Comparison of ENCODE assay signal across 24 cellular contexts in the genomic region with DNA sequence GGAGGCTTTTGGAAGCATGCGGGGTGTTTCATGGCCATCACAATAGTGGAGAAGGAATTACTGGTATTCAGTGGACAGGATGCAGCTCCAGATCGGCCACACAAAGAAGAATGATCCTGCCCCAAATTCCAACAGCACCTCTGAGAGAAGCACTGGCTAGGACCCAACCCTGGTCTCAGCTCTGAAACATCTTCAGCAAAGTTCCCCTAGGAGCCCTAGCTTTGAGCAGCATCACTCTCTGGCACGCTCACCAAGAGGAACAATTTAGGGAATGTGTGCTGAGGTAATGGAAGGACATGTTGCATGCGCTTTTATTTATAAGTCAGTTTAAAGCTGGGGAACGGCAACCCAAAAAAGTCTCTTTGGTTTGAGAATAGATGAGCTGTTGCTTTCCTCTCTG. TPM values are rescaled to one million over a fixed set of nuclear protein-coding genes. Genes with fewer than 3 reads are reported as not detected.
DNase-seq lines count a peak whose midpoint lies in the region; ATAC-seq, FAIRE-seq and TF ChIP-seq lines count a peak whose summit lies in the region.
"Had no signal": no experiment of that assay in that cellular context is flagged by ENCODE, and none has a peak within 500 bp of the region (broad histone marks: within the 10 kb centered on the region; RNA-seq: fewer than 3 reads in every experiment).

No MANE protein-coding gene starts in this region.

- H3K4me3 Mint-ChIP-seq in CD8-positive, alpha-beta memory T cell = no peak overlapping the region
- H3K4me3 Mint-ChIP-seq: activated T-helper 17 cell treated with anti-CD3 and anti-CD28 coated beads, Interleukin-2, amount 50 U/mL, for 72 hours; endodermal cell had no signal

- no peak for ATAC-seq in K562
- ATAC-seq in left colon = no peak
- no peak for ATAC-seq in GM21529 (IDR thresholded peaks at IDR 0.05; ENCODE audit: unreplicated experiment)
- ATAC-seq: activated T-helper 17 cell treated with anti-CD3 and anti-CD28 coated beads, Interleukin-2, amount 50 U/mL, for 72 hours; right lobe of liver had no signal

- CTCF ChIA-PET in K562 (lab: Yijun Ruan, JAX; ENCODE audit: low intra/inter-chr PET ratio) = no interaction called here
- CTCF ChIA-PET in CD8-positive, alpha-beta memory T cell (lab: Charles Lee) = no interaction called here

- no peaks in the 10 kb centered on the region for H3K4me1 Mint-ChIP-seq in CD8-positive, alpha-beta memory T cell

- no peak overlapping the region for H3K4me2 ChIP-seq in K562 (ENCODE audit: insufficient read depth, low read length)
- H3K4me2 ChIP-seq: BLaER1 had no signal

- no peak for TF ChIP-seq RAD21 in K562 (CRISPR knock-in tag; conservative IDR thresholded peaks at IDR 0.05 in 1 of 2, IDR thresholded peaks at IDR 0.05 in 1 of 2)

- H4K20me1 ChIP-seq in K562 (replicated peaks; ENCODE audit: control insufficient read depth, insufficient read depth, low read length) = no peaks in the 10 kb centered on the region
- H4K20me1 ChIP-seq: BLaER1 had no signal

- peaks cover 0 to 10% (median 0%) of the 10 kb centered on the region in 3 donors for H3K36me3 Mint-ChIP-seq in CD8-positive, alpha-beta memory T cell

- intact Hi-C loops in K562 (cut with micrococcal nuclease) (loop anchor here (5.0 kb wide), 1 partner anchor 81 kb away; a partner anchor contains a TSS), left colon (cut with DNase I, micrococcal nuclease) (no loop called here)

- in situ Hi-C loops in K562 (cut with MboI) = no loop called here

- no peak overlapping the region for H3K27ac Mint-ChIP-seq in CD8-positive, alpha-beta memory T cell
- H3K27ac Mint-ChIP-seq: activated T-helper 17 cell treated with anti-CD3 and anti-CD28 coated beads, Interleukin-2, amount 50 U/mL, for 72 hours; endodermal cell had no signal

- peaks cover 2 to 21% (median 19%) of the 10 kb centered on the region in 5 donors for H3K9me3 Mint-ChIP-seq in CD8-positive, alpha-beta memory T cell

- H3K27me3 ChIP-seq in K562 (ENCODE audit: control insufficient read depth in 2 of 2, insufficient read depth in 2 of 2, low read length in 2 of 2) = no peaks in the 10 kb centered on the region; a peak in 1 of 5 replicates
- H3K27me3 ChIP-seq in CD8-positive, alpha-beta memory T cell (ENCODE audit: insufficient read depth, low read length, poor library complexity, severe bottlenecking) = no peaks in the 10 kb centered on the region
- H3K27me3 ChIP-seq: BLaER1, right lobe of liver had no signal

- no peak for TF ChIP-seq EP300 in K562 (IDR thresholded peaks at IDR 0.05; ENCODE audit: low read length)

- no TSS peak for BruUV-seq in K562 (replicated peaks; lab: Mats Ljungman, UMichigan)

- no peak for TF ChIP-seq POLR2A in K562 (conservative IDR thresholded peaks at IDR 0.05)

- peaks cover 5 to 22% of the 10 kb centered on the region in 2 experiments; a peak in 4 of 5 replicates for H3K4me1 ChIP-seq in K562 (replicated peaks in 1 of 2; ENCODE audit: control insufficient read depth in 2 of 2, insufficient read depth in 2 of 2, low read length in 2 of 2)
- H3K4me1 ChIP-seq in CD8-positive, alpha-beta memory T cell (ENCODE audit: insufficient read depth, low read length) = no peaks in the 10 kb centered on the region
- H3K4me1 ChIP-seq: BLaER1, right lobe of liver had no signal

- H3K27me3 Mint-ChIP-seq in CD8-positive, alpha-beta memory T cell = no peaks in the 10 kb centered on the region
- H3K27me3 Mint-ChIP-seq: activated T-helper 17 cell treated with anti-CD3 and anti-CD28 coated beads, Interleukin-2, amount 50 U/mL, for 72 hours had no signal

- H3K4me3 ChIP-seq in K562 = no peak overlapping the region
- H3K4me3 ChIP-seq in CD8-positive, alpha-beta memory T cell (ENCODE audit: low read length) = no peak overlapping the region
- H3K4me3 ChIP-seq: BLaER1, right lobe of liver had no signal

- H3K9me1 ChIP-seq in K562 (ENCODE audit: control insufficient read depth, insufficient read depth, low read length) = no peaks in the 10 kb centered on the region

- 69% methylated on average over 5 of the region's 5 CpGs for WGBS in K562 (ENCODE audit: insufficient coverage, low coverage, missing lambda C conversion rate)

- peak overlapping the region; percentile 29; the same call in 1 of the 2 replicates for H2AFZ ChIP-seq in K562 (ENCODE audit: low read depth, low read length)

- no peak for FAIRE-seq in K562 (lab: Jason Lieb, UNC)
- FAIRE-seq: islet of Langerhans had no signal

- POLR2A ChIA-PET in K562 (lab: Yijun Ruan, JAX) = interaction anchor here (0.7 to 3.1 kb wide), 7 partner anchors 8 to 52 kb away, joined by 3 to 18 read pairs (median 4); a partner anchor contains a TSS
- POLR2A ChIA-PET in CD8-positive, alpha-beta memory T cell (lab: Charles Lee) = no interaction called here

- H3K9ac ChIP-seq in K562 (ENCODE audit: insufficient read depth in 1 of 2, low read depth in 2 of 2, low read length in 2 of 2) = no peak overlapping the region
- H3K9ac ChIP-seq: BLaER1 had no signal

- no peak for TF ChIP-seq CTCF in K562 (IDR thresholded peaks at IDR 0.05 in 2 of 3, conservative IDR thresholded peaks at IDR 0.05 in 1 of 3; ENCODE audit: insufficient read depth in 2 of 3, low read depth in 1 of 3, low read length in 3 of 3)

- no peak overlapping the region for H3K27ac ChIP-seq in K562 (ENCODE audit: extremely low read depth, low read depth, low read length)
- H3K27ac ChIP-seq in CD8-positive, alpha-beta memory T cell (ENCODE audit: low read depth, low read length) = no peak overlapping the region
- H3K27ac ChIP-seq: BLaER1, HL-60, right lobe of liver had no signal

- H3K79me2 ChIP-seq in K562 (ENCODE audit: control insufficient read depth, insufficient read depth, low read length) = no peaks in the 10 kb centered on the region

- H3K36me3 ChIP-seq in K562 (ENCODE audit: control insufficient read depth, insufficient read depth, low read length) = no peaks in the 10 kb centered on the region
- H3K36me3 ChIP-seq in CD8-positive, alpha-beta memory T cell (ENCODE audit: insufficient read depth, low read length) = no peaks in the 10 kb centered on the region
- H3K36me3 ChIP-seq: BLaER1, right lobe of liver had no signal

- no peaks in the 10 kb centered on the region for H3K9me3 ChIP-seq in K562 (replicated peaks; ENCODE audit: control insufficient read depth, insufficient read depth, low read depth, low read length)
- no peaks in the 10 kb centered on the region for H3K9me3 ChIP-seq in CD8-positive, alpha-beta memory T cell (ENCODE audit: low read length)

- DNase-seq in EL = peak; percentile 54
- DNase-seq in K562 (ENCODE audit: extremely low read depth in 1 of 4, low spot score in 3 of 4) = no peak
- peak; percentile 54 for DNase-seq in mucosa of gallbladder (ENCODE audit: low spot score)
- peak; percentile 25 for DNase-seq in stromal cell of bone marrow (ENCODE audit: low read depth)
- DNase-seq in CD8-positive, alpha-beta memory T cell = no peak
- no peak for DNase-seq in kidney glomerular epithelial cell (lab: John Stamatoyannopoulos, UW)
- DNase-seq in left colon = no peak
- DNase-seq: activated CD4-positive, CD25-positive, alpha-beta regulatory T cell treated with anti-CD3 and anti-CD28 coated beads, Interleukin-2, amount 50 U/mL, for 72 hours; endodermal cell; head of caudate nucleus; NCI-H526 treated with DMSO at 0.1 percent for 48 hours; occipital lobe; right lobe of liver; stimulated activated CD4-positive, alpha-beta T cell treated with anti-CD3 and anti-CD28 coated beads, Interleukin-4, amount 100 ng/mL, for 1 hour; T1000 had no signal

RNA-seq across cellular contexts. Expression of a gene that starts 5.5 kb away (rescaled TPM):
- total RNA-seq in K562 (2011; cell fraction: chromatin; rRNA removed; ENCODE audit: low replicate concordance) = not detected in 2 replicates
- not detected in 2 replicates for total RNA-seq in K562 (2011; cell fraction: nucleolus; rRNA removed)
- total RNA-seq in K562 (2011; cell fraction: nucleoplasm; rRNA removed) = not detected in 2 replicates
- total RNA-seq in K562 (2014; rRNA removed) (not detected in 2 replicates), K562 (2014; rRNA removed; fragmentation: Illumina TruSeq; extraction: Trizol) (not detected in 2 replicates), K562 (2015; rRNA removed; fragmentation: Illumina TruSeq; extraction: Trizol) (not detected in 2 replicates), K562 (2021) (not detected in 2 replicates), mucosa of gallbladder (not detected), left colon (not detected)
- polyA plus RNA-seq in K562 (2011; rRNA removed) (not detected in 2 replicates), K562 (2014; fragmentation: Illumina TruSeq; extraction: Trizol) (not detected in 2 replicates), K562 (2014; fragmentation: Nextera tagmentation; extraction: Ambion mirVana) (1 to 10 TPM in 1 of 2 experiments, under 1 TPM in 1; 0.84 to 1.0 TPM), K562 (2014; rRNA removed) (not detected in 2 replicates)
- not detected in 2 replicates for polyA plus RNA-seq in K562 (2011; cell fraction: cytosol; rRNA removed)
- polyA plus RNA-seq in K562 (2011; cell fraction: nucleus; rRNA removed) = not detected in 2 replicates
- 0.09 and 0.24 TPM in 2 replicates for polyA plus RNA-seq in K562 (2012)
- polyA minus RNA-seq in K562 (2011; rRNA and poly(A)+ RNA removed) = not detected in 2 replicates
- not detected in 2 replicates for polyA minus RNA-seq in K562 (2011; cell fraction: cytosol; rRNA and poly(A)+ RNA removed)
- not detected in 2 replicates for polyA minus RNA-seq in K562 (2011; cell fraction: nucleus; rRNA and poly(A)+ RNA removed)
- not detected for total RNA-seq in CD8-positive, alpha-beta memory T cell
- polyA plus RNA-seq in CD8-positive, alpha-beta memory T cell = not detected
- total RNA-seq: activated T-helper 17 cell treated with anti-CD3 and anti-CD28 coated beads, Interleukin-2, amount 50 U/mL, for 72 hours; endodermal cell; H4; mesenteric fat pad; occipital lobe; right lobe of liver; SK-MEL-5 had no signal
- polyA plus RNA-seq: adipose tissue had no signal

RNA-seq across cellular contexts. Expression of a gene that starts 10.6 kb away (rescaled TPM):
- 153 and 165 TPM in 2 replicates for total RNA-seq in K562 (2011; cell fraction: chromatin; rRNA removed; ENCODE audit: low replicate concordance)
- total RNA-seq in K562 (2011; cell fraction: nucleolus; rRNA removed) = 88.4 and 89.7 TPM in 2 replicates
- 120 and 159 TPM in 2 replicates for total RNA-seq in K562 (2011; cell fraction: nucleoplasm; rRNA removed)
- total RNA-seq in K562 (2014; rRNA removed) (17.0 and 23.5 TPM in 2 replicates), K562 (2014; rRNA removed; fragmentation: Illumina TruSeq; extraction: Trizol) (15.3 and 18.8 TPM in 2 replicates), K562 (2015; rRNA removed; fragmentation: Illumina TruSeq; extraction: Trizol) (27.6 and 28.7 TPM in 2 replicates), K562 (2021) (23.7 and 26.5 TPM in 2 replicates), mucosa of gallbladder (25.3 TPM), left colon (1 to 10 TPM; 1.5 to 5.6 TPM)
- polyA plus RNA-seq in K562 (2011; rRNA removed) (40.2 and 45.0 TPM in 2 replicates), K562 (2014; fragmentation: Illumina TruSeq; extraction: Trizol) (23.5 and 26.9 TPM in 2 replicates), K562 (2014; fragmentation: Nextera tagmentation; extraction: Ambion mirVana) (1 to 10 TPM; 2.4 TPM), K562 (2014; rRNA removed) (34.8 and 40.8 TPM in 2 replicates)
- 12.2 and 20.3 TPM in 2 replicates for polyA plus RNA-seq in K562 (2011; cell fraction: cytosol; rRNA removed)
- polyA plus RNA-seq in K562 (2011; cell fraction: nucleus; rRNA removed) = 165 and 172 TPM in 2 replicates
- 30.6 and 53.3 TPM in 2 replicates for polyA plus RNA-seq in K562 (2012)
- polyA minus RNA-seq in K562 (2011; rRNA and poly(A)+ RNA removed) = 31.9 and 36.9 TPM in 2 replicates
- polyA minus RNA-seq in K562 (2011; cell fraction: cytosol; rRNA and poly(A)+ RNA removed) = 9.3 and 17.3 TPM in 2 replicates
- 47.4 and 54.8 TPM in 2 replicates for polyA minus RNA-seq in K562 (2011; cell fraction: nucleus; rRNA and poly(A)+ RNA removed)
- 1 to 10 TPM; 8.7 to 9.0 TPM for total RNA-seq in CD8-positive, alpha-beta memory T cell
- 2.6 TPM for polyA plus RNA-seq in CD8-positive, alpha-beta memory T cell

RNA-seq across cellular contexts. Expression of a gene that starts 42.0 kb away (rescaled TPM):
- 110 and 296 TPM in 2 replicates for total RNA-seq in K562 (2011; cell fraction: chromatin; rRNA removed; ENCODE audit: low replicate concordance)
- 143 and 167 TPM in 2 replicates for total RNA-seq in K562 (2011; cell fraction: nucleolus; rRNA removed)
- total RNA-seq in K562 (2011; cell fraction: nucleoplasm; rRNA removed) = 289 and 411 TPM in 2 replicates
- total RNA-seq in K562 (2014; rRNA removed) = 171 and 210 TPM in 2 replicates
- 261 and 289 TPM in 2 replicates for total RNA-seq in K562 (2014; rRNA removed; fragmentation: Illumina TruSeq; extraction: Trizol)
- total RNA-seq in K562 (2015; rRNA removed; fragmentation: Illumina TruSeq; extraction: Trizol) = 252 and 263 TPM in 2 replicates
- total RNA-seq in K562 (2021) = 166 and 170 TPM in 2 replicates
- 167 and 193 TPM in 2 replicates for polyA plus RNA-seq in K562 (2011; rRNA removed)
- 48.3 and 113 TPM in 2 replicates for polyA plus RNA-seq in K562 (2011; cell fraction: cytosol; rRNA removed)
- polyA plus RNA-seq in K562 (2011; cell fraction: nucleus; rRNA removed) = 43.6 and 64.9 TPM in 2 replicates
- polyA plus RNA-seq in K562 (2012) = 185 and 229 TPM in 2 replicates
- 211 and 265 TPM in 2 replicates for polyA plus RNA-seq in K562 (2014; fragmentation: Illumina TruSeq; extraction: Trizol)
- polyA plus RNA-seq in K562 (2014; fragmentation: Nextera tagmentation; extraction: Ambion mirVana) = 100 to 1,000 TPM; 215 to 286 TPM
- 173 and 177 TPM in 2 replicates for polyA plus RNA-seq in K562 (2014; rRNA removed)
- 359 and 418 TPM in 2 replicates for polyA minus RNA-seq in K562 (2011; rRNA and poly(A)+ RNA removed)
- polyA minus RNA-seq in K562 (2011; cell fraction: cytosol; rRNA and poly(A)+ RNA removed) = 111 and 121 TPM in 2 replicates
- 25.2 and 55.2 TPM in 2 replicates for polyA minus RNA-seq in K562 (2011; cell fraction: nucleus; rRNA and poly(A)+ RNA removed)
- total RNA-seq in mucosa of gallbladder = 75.8 TPM
- total RNA-seq in CD8-positive, alpha-beta memory T cell = 10 to 100 TPM; 51.4 to 52.0 TPM
- polyA plus RNA-seq in CD8-positive, alpha-beta memory T cell = 28.8 TPM
- 10 to 100 TPM; 36.3 to 42.6 TPM for total RNA-seq in left colon

RNA-seq across cellular contexts. Expression of a gene that starts 49.1 kb away (rescaled TPM):
- 62.5 and 206 TPM in 2 replicates for total RNA-seq in K562 (2011; cell fraction: chromatin; rRNA removed; ENCODE audit: low replicate concordance)
- 132 and 134 TPM in 2 replicates for total RNA-seq in K562 (2011; cell fraction: nucleolus; rRNA removed)
- total RNA-seq in K562 (2011; cell fraction: nucleoplasm; rRNA removed) = 72.1 and 81.0 TPM in 2 replicates
- total RNA-seq in K562 (2014; rRNA removed) (60.7 and 94.5 TPM in 2 replicates), K562 (2014; rRNA removed; fragmentation: Illumina TruSeq; extraction: Trizol) (11.4 and 18.2 TPM in 2 replicates), K562 (2015; rRNA removed; fragmentation: Illumina TruSeq; extraction: Trizol) (28.8 and 33.3 TPM in 2 replicates), K562 (2021) (148 and 155 TPM in 2 replicates), mucosa of gallbladder (236 TPM), left colon (10 to 100 TPM in 1 of 2 donors, 1 to 10 TPM in 1; 2.4 to 41.4 TPM)
- polyA plus RNA-seq in K562 (2011; rRNA removed) (10.3 and 11.4 TPM in 2 replicates), K562 (2014; fragmentation: Illumina TruSeq; extraction: Trizol) (32.8 and 55.3 TPM in 2 replicates), K562 (2014; fragmentation: Nextera tagmentation; extraction: Ambion mirVana) (1 to 10 TPM in 1 of 2 experiments, under 1 TPM in 1; 0.90 to 1.1 TPM), K562 (2014; rRNA removed) (29.0 and 34.7 TPM in 2 replicates)
- polyA plus RNA-seq in K562 (2011; cell fraction: cytosol; rRNA removed) = 11.4 and 26.8 TPM in 2 replicates
- polyA plus RNA-seq in K562 (2011; cell fraction: nucleus; rRNA removed) = 58.5 and 126 TPM in 2 replicates
- 66.6 and 106 TPM in 2 replicates for polyA plus RNA-seq in K562 (2012)
- 15.1 and 41.9 TPM in 2 replicates for polyA minus RNA-seq in K562 (2011; rRNA and poly(A)+ RNA removed)
- polyA minus RNA-seq in K562 (2011; cell fraction: cytosol; rRNA and poly(A)+ RNA removed) = 127 and 146 TPM in 2 replicates
- polyA minus RNA-seq in K562 (2011; cell fraction: nucleus; rRNA and poly(A)+ RNA removed) = 53.1 and 53.6 TPM in 2 replicates
- not detected for total RNA-seq in CD8-positive, alpha-beta memory T cell
- not detected for polyA plus RNA-seq in CD8-positive, alpha-beta memory T cell

Comparison
In these comparisons a context has a peak if more than half of its experiments do, and no peak if none do; other contexts are left out.
1. DNase-seq: peak in EL (single experiment), mucosa of gallbladder (single experiment) and stromal cell of bone marrow (single experiment); none in K562 (0 of 4), CD8-positive, alpha-beta memory T cell (0 of 5), kidney glomerular epithelial cell (single experiment) and left colon (0 of 2).